Comparison of ENCODE assay signal across 3 cellular contexts in the genomic region with DNA sequence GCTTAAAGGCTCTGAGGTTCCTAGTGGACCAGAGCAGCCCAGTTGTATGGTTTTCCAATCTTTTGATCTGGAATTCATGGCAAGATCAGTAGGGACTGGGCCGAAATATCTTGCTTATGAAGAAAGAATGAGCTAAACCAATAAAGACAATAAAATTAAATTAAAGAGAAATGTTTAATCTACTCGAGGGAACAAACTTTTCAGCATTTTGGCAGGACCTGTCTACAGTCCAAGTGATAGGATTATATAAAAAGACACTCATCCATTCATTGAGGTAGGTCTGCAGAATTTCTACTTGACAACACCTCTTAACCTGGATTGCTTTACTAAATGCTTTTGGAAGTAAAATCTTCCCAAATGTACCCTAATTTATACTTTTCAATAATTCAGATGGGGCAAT.
"Had no signal": no experiment of that assay in that cellular context is flagged by ENCODE, and none has a peak within 500 bp of the region (broad histone marks: within the 10 kb centered on the region; RNA-seq: fewer than 3 reads in every experiment).

No MANE protein-coding gene starts in this region.

- H3K4me3 ChIP-seq: GM12878 had no signal

- ATAC-seq: GM12878 had no signal

- DNase-seq: GDM1, GF-D8 had no signal
